30 cellular contexts compared by ENCODE assay signal in the genomic region with DNA sequence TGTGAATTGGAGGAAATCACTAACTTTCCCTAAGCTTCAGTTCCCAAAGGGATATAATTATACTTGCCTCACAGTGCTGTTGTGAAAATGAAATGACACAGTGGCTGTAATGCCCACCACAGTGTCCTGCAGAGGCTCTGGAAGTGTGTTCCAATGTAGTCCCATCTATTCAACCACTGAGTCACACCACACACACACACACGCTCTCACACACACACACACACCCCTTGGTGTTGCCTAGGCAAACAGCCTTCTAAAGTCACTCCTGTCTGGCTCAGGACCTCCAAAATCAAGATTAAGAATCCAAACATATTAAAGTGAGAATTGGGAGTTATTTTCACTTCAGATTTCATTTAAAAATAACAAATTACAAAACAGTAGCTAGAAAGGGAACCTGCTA.
"Had no signal": no experiment of that assay in that cellular context is flagged by ENCODE, and none has a peak within 500 bp of the region (broad histone marks: within the 10 kb centered on the region; RNA-seq: fewer than 3 reads in every experiment).

No MANE protein-coding gene starts in this region.

- H3K27me3 Mint-ChIP-seq: activated naive CD8-positive, alpha-beta T cell treated with anti-CD3 and anti-CD28 coated beads, Interleukin-2, amount 10 ng/mL, durations not matched to agents 7 days and 5 days; effector memory CD8-positive, alpha-beta T cell; stimulated activated memory B cell treated with anti-CD40 and anti-IgM and Interleukin-4, amounts not matched to agents 10 μg/mL and 1 μg/mL and 100 μg/mL, for 72 hours; stimulated activated naive CD8-positive, alpha-beta T cell treated with anti-CD3 and anti-CD28 coated beads, Interleukin-15, amount 100 ng/mL, for 72 hours had no signal

- H3K27ac Mint-ChIP-seq: activated CD4-positive, alpha-beta T cell treated with anti-CD3 and anti-CD28 coated beads for 36 hours; activated naive CD4-positive, alpha-beta T cell treated with anti-CD3 and anti-CD28 coated beads for 36 hours; activated naive CD8-positive, alpha-beta T cell treated with anti-CD3 and anti-CD28 coated beads, Interleukin-2, amount 10 ng/mL, durations not matched to agents 7 days and 5 days; effector memory CD8-positive, alpha-beta T cell; immature natural killer cell; mesothelial cell of epicardium; naive thymus-derived CD4-positive, alpha-beta T cell; stimulated activated memory B cell treated with anti-CD40 and anti-IgM and Interleukin-4, amounts not matched to agents 10 μg/mL and 1 μg/mL and 100 μg/mL, for 72 hours; stimulated activated naive CD8-positive, alpha-beta T cell treated with anti-CD3 and anti-CD28 coated beads, Interleukin-15, amount 100 ng/mL, for 72 hours; T-cell had no signal

- ATAC-seq: activated CD4-positive, alpha-beta T cell treated with anti-CD3 and anti-CD28 coated beads for 36 hours; effector memory CD8-positive, alpha-beta T cell; esophagus mucosa; foreskin keratinocyte; heart left ventricle; naive thymus-derived CD4-positive, alpha-beta T cell; pancreas; stimulated activated memory B cell treated with anti-CD40 and anti-IgM and Interleukin-4, amounts not matched to agents 10 μg/mL and 1 μg/mL and 100 μg/mL, for 72 hours; stimulated activated naive CD8-positive, alpha-beta T cell treated with anti-CD3 and anti-CD28 coated beads, Interleukin-15, amount 100 ng/mL, for 72 hours; T-cell; upper lobe of right lung had no signal

- FAIRE-seq: kidney, pancreas had no signal

- DNase-seq: activated CD4-positive, alpha-beta T cell treated with anti-CD3 and anti-CD28 coated beads for 36 hours; activated CD4-positive, alpha-beta T cell treated with anti-CD3 and anti-CD28 coated beads, Interleukin-2, amount 50 U/mL, for 4 hours; activated CD4-positive, CD25-positive, alpha-beta regulatory T cell; activated CD8-positive, alpha-beta memory T cell treated with anti-CD3 and anti-CD28 coated beads for 24 hours; activated effector memory CD4-positive, alpha-beta T cell treated with anti-CD3 and anti-CD28 coated beads, Interleukin-2, amount 50 U/mL, for 16 hours; activated naive CD4-positive, alpha-beta T cell treated with anti-CD3 and anti-CD28 coated beads for 36 hours; activated naive CD8-positive, alpha-beta T cell treated with anti-CD3 and anti-CD28 coated beads, Interleukin-2, amount 10 ng/mL, durations not matched to agents 7 days and 5 days; colonic mucosa; effector memory CD8-positive, alpha-beta T cell; foreskin keratinocyte; heart left ventricle; hypothalamus; immature natural killer cell; kidney; naive thymus-derived CD4-positive, alpha-beta T cell; nucleus accumbens; pancreas; sigmoid colon; stimulated activated CD4-positive, alpha-beta T cell treated with anti-CD3 and anti-CD28 coated beads, Interleukin-1b, Interleukin-23, amount 100 ng/mL, for 48 hours; stimulated activated CD4-positive, alpha-beta T cell treated with anti-CD3 and anti-CD28 coated beads, Interleukin-4, amount 100 ng/mL, for 4 hours; stimulated activated CD8-positive, alpha-beta memory T cell treated with anti-CD3 and anti-CD28 coated beads, Interleukin-4, amount 100 ng/mL, for 48 hours; stimulated activated naive CD8-positive, alpha-beta T cell treated with anti-CD3 and anti-CD28 coated beads, Interleukin-15, amount 100 ng/mL, for 72 hours; substantia nigra; T-cell; tibial artery; upper lobe of right lung had no signal

- H3K36me3 Mint-ChIP-seq: activated naive CD8-positive, alpha-beta T cell treated with anti-CD3 and anti-CD28 coated beads, Interleukin-2, amount 10 ng/mL, durations not matched to agents 7 days and 5 days; immature natural killer cell; mesothelial cell of epicardium; naive thymus-derived CD4-positive, alpha-beta T cell; stimulated activated memory B cell treated with anti-CD40 and anti-IgM and Interleukin-4, amounts not matched to agents 10 μg/mL and 1 μg/mL and 100 μg/mL, for 72 hours; T-cell had no signal

- H3K4me1 Mint-ChIP-seq: activated CD4-positive, alpha-beta T cell treated with anti-CD3 and anti-CD28 coated beads for 36 hours; immature natural killer cell; T-cell had no signal

- H3K9me3 Mint-ChIP-seq: activated naive CD4-positive, alpha-beta T cell treated with anti-CD3 and anti-CD28 coated beads for 36 hours; effector memory CD8-positive, alpha-beta T cell; mesothelial cell of epicardium; naive thymus-derived CD4-positive, alpha-beta T cell; neural crest cell; stimulated activated memory B cell treated with anti-CD40 and anti-IgM and Interleukin-4, amounts not matched to agents 10 μg/mL and 1 μg/mL and 100 μg/mL, for 72 hours; stimulated activated naive CD8-positive, alpha-beta T cell treated with anti-CD3 and anti-CD28 coated beads, Interleukin-15, amount 100 ng/mL, for 72 hours; T-cell had no signal

- H3K4me3 Mint-ChIP-seq: activated CD4-positive, alpha-beta T cell treated with anti-CD3 and anti-CD28 coated beads for 36 hours; activated naive CD4-positive, alpha-beta T cell treated with anti-CD3 and anti-CD28 coated beads for 36 hours; activated naive CD8-positive, alpha-beta T cell treated with anti-CD3 and anti-CD28 coated beads, Interleukin-2, amount 10 ng/mL, durations not matched to agents 7 days and 5 days; effector memory CD8-positive, alpha-beta T cell; immature natural killer cell; mesothelial cell of epicardium; naive thymus-derived CD4-positive, alpha-beta T cell; neural crest cell; stimulated activated memory B cell treated with anti-CD40 and anti-IgM and Interleukin-4, amounts not matched to agents 10 μg/mL and 1 μg/mL and 100 μg/mL, for 72 hours; stimulated activated naive CD8-positive, alpha-beta T cell treated with anti-CD3 and anti-CD28 coated beads, Interleukin-15, amount 100 ng/mL, for 72 hours; T-cell had no signal
